In the genomic region with DNA sequence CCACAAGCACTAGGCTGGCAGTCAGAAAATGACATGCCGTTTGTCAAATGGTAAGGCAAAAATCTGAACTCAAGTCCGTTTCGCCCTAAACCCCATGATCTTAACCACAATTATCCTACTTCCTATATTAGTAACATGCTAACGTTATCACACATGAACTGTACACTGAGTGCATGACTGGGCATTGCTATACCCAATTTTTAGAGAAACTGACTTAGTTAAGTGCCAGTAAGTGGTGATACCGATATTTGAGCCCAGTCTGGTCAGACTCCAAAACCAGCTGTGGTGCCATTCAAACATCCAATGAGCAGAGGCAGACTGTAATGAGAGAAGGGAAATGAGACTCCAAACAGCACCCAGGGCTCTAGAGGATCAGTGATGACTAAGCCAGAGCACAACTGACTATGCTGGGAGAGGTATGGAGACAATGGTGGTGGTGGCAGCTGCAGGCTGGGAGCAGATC, we compare ENCODE assay signal across 8 cellular contexts.
A peak's percentile ranks its signal among the peaks of the same experiment; 100 is the strongest.
DNase-seq lines count a peak whose midpoint lies in the region; ATAC-seq and FAIRE-seq lines count a peak whose summit lies in the region.

No MANE protein-coding gene starts in this region.

- H3K4me3 Mint-ChIP-seq in activated naive CD8-positive, alpha-beta T cell treated with anti-CD3 and anti-CD28 coated beads, Interleukin-2, amount 10 ng/mL, durations not matched to agents 7 days and 5 days, result no peak overlapping the region
- no peak overlapping the region for H3K4me3 Mint-ChIP-seq in activated naive CD8-positive, alpha-beta T cell treated with anti-CD3 and anti-CD28 coated beads for 36 hours
- peak overlapping the region in 1 of 2 donors; percentile 15 for H3K4me3 Mint-ChIP-seq in stimulated activated naive B cell treated with anti-CD40 and anti-IgM and Interleukin-4, amounts not matched to agents 10 μg/mL and 1 μg/mL and 100 μg/mL, for 72 hours

- no peak overlapping the region for H3K27ac Mint-ChIP-seq in activated naive CD8-positive, alpha-beta T cell treated with anti-CD3 and anti-CD28 coated beads, Interleukin-2, amount 10 ng/mL, durations not matched to agents 7 days and 5 days
- no peak overlapping the region for H3K27ac Mint-ChIP-seq in activated naive CD8-positive, alpha-beta T cell treated with anti-CD3 and anti-CD28 coated beads for 36 hours
- H3K27ac Mint-ChIP-seq in stimulated activated naive B cell treated with anti-CD40 and anti-IgM and Interleukin-4, amounts not matched to agents 10 μg/mL and 1 μg/mL and 100 μg/mL, for 72 hours, result peak overlapping the region; percentile 89

- H3K27me3 Mint-ChIP-seq in activated naive CD8-positive, alpha-beta T cell treated with anti-CD3 and anti-CD28 coated beads, Interleukin-2, amount 10 ng/mL, durations not matched to agents 7 days and 5 days, result peaks cover 23% of the 10 kb centered on the region
- peaks cover 26% of the 10 kb centered on the region for H3K27me3 Mint-ChIP-seq in activated naive CD8-positive, alpha-beta T cell treated with anti-CD3 and anti-CD28 coated beads for 36 hours
- peaks cover 5 to 6% of the 10 kb centered on the region in 2 donors for H3K27me3 Mint-ChIP-seq in stimulated activated naive B cell treated with anti-CD40 and anti-IgM and Interleukin-4, amounts not matched to agents 10 μg/mL and 1 μg/mL and 100 μg/mL, for 72 hours

- peaks cover 7% of the 10 kb centered on the region for H3K4me1 Mint-ChIP-seq in activated naive CD8-positive, alpha-beta T cell treated with anti-CD3 and anti-CD28 coated beads, Interleukin-2, amount 10 ng/mL, durations not matched to agents 7 days and 5 days
- H3K4me1 Mint-ChIP-seq in activated naive CD8-positive, alpha-beta T cell treated with anti-CD3 and anti-CD28 coated beads for 36 hours, result peaks cover 6% of the 10 kb centered on the region
- peaks cover 8 to 18% of the 10 kb centered on the region in 2 donors for H3K4me1 Mint-ChIP-seq in stimulated activated naive B cell treated with anti-CD40 and anti-IgM and Interleukin-4, amounts not matched to agents 10 μg/mL and 1 μg/mL and 100 μg/mL, for 72 hours

- no peak for DNase-seq in activated naive CD8-positive, alpha-beta T cell treated with anti-CD3 and anti-CD28 coated beads, Interleukin-2, amount 10 ng/mL, durations not matched to agents 7 days and 5 days
- no peak for DNase-seq in activated naive CD8-positive, alpha-beta T cell treated with anti-CD3 and anti-CD28 coated beads for 36 hours
- DNase-seq in SIG-M5 (lab: John Stamatoyannopoulos, UW) (peak; percentile 10), urothelium cell line (ENCODE audit: low spot score) (no peak), anterior cingulate cortex (lab: John Stamatoyannopoulos, UW) (no peak)
- peak; percentile 16 for DNase-seq in stimulated activated naive B cell treated with anti-CD40 and anti-IgM and Interleukin-4, amounts not matched to agents 10 μg/mL and 1 μg/mL and 100 μg/mL, for 72 hours
- DNase-seq in stimulated activated CD4-positive, alpha-beta T cell treated with anti-CD3 and anti-CD28 coated beads, Interleukin-4, amount 100 ng/mL, for 4 hours, result no peak

- no peak for FAIRE-seq in urothelium cell line (lab: Jason Lieb, UNC)

- H3K9me3 Mint-ChIP-seq in activated naive CD8-positive, alpha-beta T cell treated with anti-CD3 and anti-CD28 coated beads, Interleukin-2, amount 10 ng/mL, durations not matched to agents 7 days and 5 days, result no peaks in the 10 kb centered on the region
- peaks cover 3% of the 10 kb centered on the region for H3K9me3 Mint-ChIP-seq in activated naive CD8-positive, alpha-beta T cell treated with anti-CD3 and anti-CD28 coated beads for 36 hours
- H3K9me3 Mint-ChIP-seq in stimulated activated naive B cell treated with anti-CD40 and anti-IgM and Interleukin-4, amounts not matched to agents 10 μg/mL and 1 μg/mL and 100 μg/mL, for 72 hours, result no peaks in the 10 kb centered on the region

- no peaks in the 10 kb centered on the region for H3K36me3 Mint-ChIP-seq in activated naive CD8-positive, alpha-beta T cell treated with anti-CD3 and anti-CD28 coated beads, Interleukin-2, amount 10 ng/mL, durations not matched to agents 7 days and 5 days
- no peaks in the 10 kb centered on the region for H3K36me3 Mint-ChIP-seq in activated naive CD8-positive, alpha-beta T cell treated with anti-CD3 and anti-CD28 coated beads for 36 hours
- no peaks in the 10 kb centered on the region for H3K36me3 Mint-ChIP-seq in stimulated activated naive B cell treated with anti-CD40 and anti-IgM and Interleukin-4, amounts not matched to agents 10 μg/mL and 1 μg/mL and 100 μg/mL, for 72 hours

- POLR2A ChIA-PET in activated naive CD8-positive, alpha-beta T cell treated with anti-CD3 and anti-CD28 coated beads, Interleukin-2, amount 10 ng/mL, durations not matched to agents 7 days and 5 days (lab: Charles Lee), result no interaction called here

- peak; percentile 58 for ATAC-seq in activated naive CD8-positive, alpha-beta T cell treated with anti-CD3 and anti-CD28 coated beads, Interleukin-2, amount 10 ng/mL, durations not matched to agents 7 days and 5 days (ENCODE audit: low read depth)
- peak; percentile 97 for ATAC-seq in HG03097 (IDR thresholded peaks at IDR 0.05; ENCODE audit: low FRiP score, unreplicated experiment)
- peak; percentile 91 to 94 for ATAC-seq in stimulated activated naive B cell treated with anti-CD40 and anti-IgM and Interleukin-4, amounts not matched to agents 10 μg/mL and 1 μg/mL and 100 μg/mL, for 72 hours (replicated peaks)

Comparison
In these comparisons a context has a peak if more than half of its experiments do, and no peak if none do; other contexts are left out.
1. DNase-seq: peak in SIG-M5 (single experiment) and stimulated activated naive B cell treated with anti-CD40 and anti-IgM and Interleukin-4, amounts not matched to agents 10 μg/mL and 1 μg/mL and 100 μg/mL, for 72 hours (single experiment); none in activated naive CD8-positive, alpha-beta T cell treated with anti-CD3 and anti-CD28 coated beads, Interleukin-2, amount 10 ng/mL, durations not matched to agents 7 days and 5 days (single experiment), activated naive CD8-positive, alpha-beta T cell treated with anti-CD3 and anti-CD28 coated beads for 36 hours (single experiment), stimulated activated CD4-positive, alpha-beta T cell treated with anti-CD3 and anti-CD28 coated beads, Interleukin-4, amount 100 ng/mL, for 4 hours (0 of 2), urothelium cell line (single experiment) and anterior cingulate cortex (0 of 58).
2. Peak in every context shown above with its lines, with median percentiles within 50 percentile points of each other: ATAC-seq.